Comparison of ENCODE assay signal across 11 cellular contexts in the genomic region with DNA sequence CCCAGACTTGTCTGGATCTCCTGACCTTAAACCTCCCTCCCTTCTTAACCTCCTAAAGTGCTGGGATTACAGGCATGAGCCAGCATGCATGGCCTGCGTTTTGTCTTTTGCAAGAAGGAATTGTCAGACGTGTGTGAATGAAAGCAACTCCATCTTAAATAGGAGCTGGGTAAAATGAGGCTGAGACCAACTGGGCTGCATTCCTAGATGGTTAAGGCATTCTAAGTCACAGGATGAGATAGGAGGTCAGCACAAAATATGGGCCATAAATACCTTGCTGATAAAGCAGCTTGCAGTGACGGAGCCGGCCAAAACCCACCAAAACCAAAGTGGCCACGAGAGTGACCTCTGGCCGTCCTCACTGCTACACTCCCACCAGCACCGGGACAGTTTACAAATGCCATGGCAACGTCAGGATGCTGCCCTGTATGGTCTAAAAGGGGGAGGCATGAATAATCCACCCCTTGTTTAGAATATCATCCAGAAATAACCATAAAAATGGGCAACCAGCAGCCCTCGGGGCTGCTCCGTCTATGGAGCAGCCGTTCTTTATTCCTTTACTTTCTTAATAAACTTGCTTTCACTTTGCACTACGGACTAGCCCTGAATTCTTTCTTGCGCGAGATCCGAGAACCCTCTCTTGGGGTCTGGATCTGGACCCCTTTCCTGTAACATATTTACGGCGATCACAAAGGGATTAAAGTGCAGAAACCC. TPM values are rescaled to one million over a fixed set of nuclear protein-coding genes. Genes with fewer than 3 reads are reported as not detected.
DNase-seq lines count a peak whose midpoint lies in the region; ATAC-seq and TF ChIP-seq lines count a peak whose summit lies in the region.
"Had no signal": no experiment of that assay in that cellular context is flagged by ENCODE, and none has a peak within 500 bp of the region (broad histone marks: within the 10 kb centered on the region; RNA-seq: fewer than 3 reads in every experiment).

No MANE protein-coding gene starts in this region.

- WGBS in tibial nerve, 2 donors, result 18 to 19% methylated on average over 17 of the region's 17 CpGs

- H3K4me1 ChIP-seq in tibial nerve, result no peaks in the 10 kb centered on the region

- no peaks in the 10 kb centered on the region for H3K27me3 ChIP-seq in tibial nerve

- H3K4me3 Mint-ChIP-seq in activated CD4-positive, alpha-beta T cell treated with anti-CD3 and anti-CD28 coated beads, Interleukin-2, amount 10 ng/mL, durations not matched to agents 24 days and 14 days, result peak overlapping the region; percentile 58
- H3K4me3 Mint-ChIP-seq in memory B cell, result peak overlapping the region; percentile 59
- H3K4me3 Mint-ChIP-seq: activated naive CD8-positive, alpha-beta T cell; B cell had no signal

- no peak for TF ChIP-seq CTCF in tibial nerve (IDR thresholded peaks at IDR 0.05)

- no peak overlapping the region for H3K27ac Mint-ChIP-seq in activated CD4-positive, alpha-beta T cell treated with anti-CD3 and anti-CD28 coated beads, Interleukin-2, amount 10 ng/mL, durations not matched to agents 24 days and 14 days
- H3K27ac Mint-ChIP-seq in memory B cell, result no peak overlapping the region
- H3K27ac Mint-ChIP-seq: activated naive CD8-positive, alpha-beta T cell; B cell had no signal

- H3K27me3 Mint-ChIP-seq in activated CD4-positive, alpha-beta T cell treated with anti-CD3 and anti-CD28 coated beads, Interleukin-2, amount 10 ng/mL, durations not matched to agents 24 days and 14 days, result peaks cover 15% of the 10 kb centered on the region
- peaks cover 10% of the 10 kb centered on the region for H3K27me3 Mint-ChIP-seq in memory B cell

- no peaks in the 10 kb centered on the region for H3K4me1 Mint-ChIP-seq in activated CD4-positive, alpha-beta T cell treated with anti-CD3 and anti-CD28 coated beads, Interleukin-2, amount 10 ng/mL, durations not matched to agents 24 days and 14 days
- H3K4me1 Mint-ChIP-seq in memory B cell, result peaks cover 3% of the 10 kb centered on the region
- H3K4me1 Mint-ChIP-seq: B cell had no signal

- intact Hi-C loops in activated CD4-positive, alpha-beta T cell treated with anti-CD3 and anti-CD28 coated beads, Interleukin-2, amount 10 ng/mL, durations not matched to agents 24 days and 14 days (cut with micrococcal nuclease), result no loop called here

- H3K4me3 ChIP-seq in tibial nerve, result peak overlapping the region; percentile 30 to 50 (median 35)

- H3K9me3 Mint-ChIP-seq in activated CD4-positive, alpha-beta T cell treated with anti-CD3 and anti-CD28 coated beads, Interleukin-2, amount 10 ng/mL, durations not matched to agents 24 days and 14 days, result no peaks in the 10 kb centered on the region
- no peaks in the 10 kb centered on the region for H3K9me3 Mint-ChIP-seq in memory B cell

- no peaks in the 10 kb centered on the region for H3K36me3 Mint-ChIP-seq in activated CD4-positive, alpha-beta T cell treated with anti-CD3 and anti-CD28 coated beads, Interleukin-2, amount 10 ng/mL, durations not matched to agents 24 days and 14 days (ENCODE audit: low read depth)
- no peaks in the 10 kb centered on the region for H3K36me3 Mint-ChIP-seq in memory B cell
- H3K36me3 Mint-ChIP-seq: activated naive CD8-positive, alpha-beta T cell had no signal

- no peaks in the 10 kb centered on the region for H3K36me3 ChIP-seq in tibial nerve

- H3K27ac ChIP-seq in tibial nerve, result peak overlapping the region in 1 of 4 donors; percentile 18

- ATAC-seq in memory B cell (ENCODE audit: low read depth), result no peak

- no peak for TF ChIP-seq POLR2A in tibial nerve (IDR thresholded peaks at IDR 0.05)

- H3K9me3 ChIP-seq in tibial nerve, result no peaks in the 10 kb centered on the region

- DNase-seq in activated CD4-positive, alpha-beta T cell treated with anti-CD3 and anti-CD28 coated beads, Interleukin-2, amount 10 ng/mL, durations not matched to agents 24 days and 14 days, result no peak
- DNase-seq in activated CD4-positive, alpha-beta T cell treated with anti-CD3 and anti-CD28 coated beads, Interleukin-2, amount 50 U/mL, for 4 hours, result no peak
- DNase-seq in amniotic epithelial cell (ENCODE audit: low read depth) (peak; percentile 79), memory B cell (ENCODE audit: low spot score in 2 of 2) (no peak), tibial nerve (ENCODE audit: low spot score in 2 of 2) (no peak), inferior parietal cortex (ENCODE audit: extremely low spot score) (no peak), DMS 273 (lab: John Stamatoyannopoulos, UW; ENCODE audit: unreplicated experiment) (no peak), middle frontal gyrus (ENCODE audit: extremely low spot score, low spot score) (no peak)
- DNase-seq: MV-4-11 had no signal

- TF ChIP-seq EP300 in tibial nerve (IDR thresholded peaks at IDR 0.05), result no peak

RNA-seq across cellular contexts. Expression of a gene that starts 41.2 kb away (rescaled TPM):
- total RNA-seq in activated CD4-positive, alpha-beta T cell treated with anti-CD3 and anti-CD28 coated beads, Interleukin-2, amount 10 ng/mL, durations not matched to agents 24 days and 14 days, result 0.14 and 0.16 TPM in 2 replicates
- 10 to 100 TPM in 3 of 4 donors, 1 to 10 TPM in 1; 8.2 to 16.2 (median 12.9) TPM for total RNA-seq in tibial nerve
